In the genomic region with DNA sequence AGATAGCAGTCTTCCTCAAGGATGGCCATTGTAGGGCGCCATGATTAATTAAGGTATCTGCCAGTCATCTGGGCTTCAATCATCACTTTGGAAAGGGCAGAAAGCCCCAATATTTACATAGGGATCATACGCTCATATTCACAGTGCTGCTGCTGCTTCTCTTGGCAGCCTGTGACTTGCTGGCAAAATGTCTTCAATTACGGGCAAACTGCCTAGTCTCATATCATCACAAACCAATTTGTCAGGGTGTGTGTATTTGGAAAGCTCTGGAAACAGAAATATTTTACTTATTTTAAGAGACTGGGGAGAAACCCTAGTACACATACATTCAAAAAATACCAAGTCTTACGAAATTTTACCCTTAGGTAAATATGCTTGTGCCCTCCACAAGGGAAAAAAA, we compare ENCODE assay signal across 16 cellular contexts.
A peak's percentile ranks its signal among the peaks of the same experiment; 100 is the strongest.
DNase-seq lines count a peak whose midpoint lies in the region; ATAC-seq lines count a peak whose summit lies in the region.
"Had no signal": no experiment of that assay in that cellular context is flagged by ENCODE, and none has a peak within 500 bp of the region (broad histone marks: within the 10 kb centered on the region; RNA-seq: fewer than 3 reads in every experiment).

No MANE protein-coding gene starts in this region.

- no peak overlapping the region for H3K4me3 Mint-ChIP-seq in stimulated activated naive CD8-positive, alpha-beta T cell treated with anti-CD3 and anti-CD28 coated beads, Interleukin-15, amount 100 ng/mL, for 72 hours
- H3K4me3 Mint-ChIP-seq in activated T-cell treated with anti-CD3 and anti-CD28 coated beads, Interleukin-2, amount 50 U/mL, for 24 hours, result no peak overlapping the region
- H3K4me3 Mint-ChIP-seq: IgD-negative memory B cell had no signal

- no peaks in the 10 kb centered on the region for H4K20me1 ChIP-seq in GM23248 (ENCODE audit: insufficient read depth)

- H3K27me3 ChIP-seq in GM23248 (replicated peaks; ENCODE audit: insufficient read depth), result no peaks in the 10 kb centered on the region
- H3K27me3 ChIP-seq: BE2C had no signal

- no peaks in the 10 kb centered on the region for H3K36me3 ChIP-seq in GM23248 (ENCODE audit: low read depth)
- H3K36me3 ChIP-seq: BE2C, esophagus squamous epithelium had no signal

- no peak overlapping the region for H3K27ac Mint-ChIP-seq in stimulated activated naive CD8-positive, alpha-beta T cell treated with anti-CD3 and anti-CD28 coated beads, Interleukin-15, amount 100 ng/mL, for 72 hours
- H3K27ac Mint-ChIP-seq in activated T-cell treated with anti-CD3 and anti-CD28 coated beads, Interleukin-2, amount 50 U/mL, for 24 hours, result no peak overlapping the region
- H3K27ac Mint-ChIP-seq: IgD-negative memory B cell had no signal

- no peak for ATAC-seq in stimulated activated naive CD8-positive, alpha-beta T cell treated with anti-CD3 and anti-CD28 coated beads, Interleukin-15, amount 100 ng/mL, for 72 hours
- ATAC-seq in HG02973 (IDR thresholded peaks at IDR 0.05; ENCODE audit: unreplicated experiment), result no peak

- no peaks in the 10 kb centered on the region for H3F3A ChIP-seq in GM23248 (ENCODE audit: insufficient read depth)

- no peaks in the 10 kb centered on the region for H3K9me2 ChIP-seq in GM23248 (ENCODE audit: insufficient read depth)

- H3K27me3 Mint-ChIP-seq in stimulated activated naive CD8-positive, alpha-beta T cell treated with anti-CD3 and anti-CD28 coated beads, Interleukin-15, amount 100 ng/mL, for 72 hours, result peaks cover 11% of the 10 kb centered on the region
- H3K27me3 Mint-ChIP-seq in activated T-cell treated with anti-CD3 and anti-CD28 coated beads, Interleukin-2, amount 50 U/mL, for 24 hours, result peaks cover 3% of the 10 kb centered on the region
- H3K27me3 Mint-ChIP-seq: IgD-negative memory B cell had no signal

- no peaks in the 10 kb centered on the region for H3K9me3 ChIP-seq in GM23248 (ENCODE audit: low read depth)
- H3K9me3 ChIP-seq: BE2C, esophagus squamous epithelium had no signal

- H3K9me3 Mint-ChIP-seq in stimulated activated naive CD8-positive, alpha-beta T cell treated with anti-CD3 and anti-CD28 coated beads, Interleukin-15, amount 100 ng/mL, for 72 hours, result peaks cover 1 to 10% of the 10 kb centered on the region in 2 donors
- no peaks in the 10 kb centered on the region for H3K9me3 Mint-ChIP-seq in activated T-cell treated with anti-CD3 and anti-CD28 coated beads, Interleukin-2, amount 50 U/mL, for 24 hours
- H3K9me3 Mint-ChIP-seq: IgD-negative memory B cell had no signal

- no peak overlapping the region for H3K4me3 ChIP-seq in GM23248
- H3K4me3 ChIP-seq: esophagus squamous epithelium had no signal

- no peak overlapping the region for H3K9ac ChIP-seq in GM23248

- H3K4me1 Mint-ChIP-seq in stimulated activated naive CD8-positive, alpha-beta T cell treated with anti-CD3 and anti-CD28 coated beads, Interleukin-15, amount 100 ng/mL, for 72 hours, result no peaks in the 10 kb centered on the region
- H3K4me1 Mint-ChIP-seq in activated T-cell treated with anti-CD3 and anti-CD28 coated beads, Interleukin-2, amount 50 U/mL, for 24 hours (ENCODE audit: low read depth), result no peaks in the 10 kb centered on the region

- H3K36me3 Mint-ChIP-seq in activated T-cell treated with anti-CD3 and anti-CD28 coated beads, Interleukin-2, amount 50 U/mL, for 24 hours (ENCODE audit: low read depth), result no peaks in the 10 kb centered on the region
- H3K36me3 Mint-ChIP-seq: IgD-negative memory B cell had no signal

- no peak overlapping the region for H3K4me2 ChIP-seq in GM23248 (ENCODE audit: unreplicated experiment)

- no peak overlapping the region for H3K27ac ChIP-seq in GM23248
- H3K27ac ChIP-seq: esophagus squamous epithelium had no signal

- no peaks in the 10 kb centered on the region for H3K4me1 ChIP-seq in GM23248 (ENCODE audit: insufficient read depth)
- H3K4me1 ChIP-seq: BE2C had no signal

- no peaks in the 10 kb centered on the region for H3K79me2 ChIP-seq in GM23248 (ENCODE audit: insufficient read depth)

- H2AFZ ChIP-seq in GM23248, result no peak overlapping the region

- 1 to 7% methylated on average over 4 of the region's 4 CpGs for WGBS in GM23248 (ENCODE audit: low coverage in 1 of 2, low lambda C conversion rate in 2 of 2, missing lambda C conversion rate in 2 of 2), 2 experiments

- DNase-seq in GM23248 (peak; percentile 1), NCI-H69 (lab: John Stamatoyannopoulos, UW) (peak; percentile 22), fibroblast of gingiva (ENCODE audit: low read depth) (peak; percentile 89), mucosa of gallbladder (ENCODE audit: low spot score) (peak; percentile 28), NCI-H187 treated with DMSO at 0.1 percent for 48 hours (lab: John Stamatoyannopoulos, UW) (no peak)
- no peak for DNase-seq in stimulated activated naive CD8-positive, alpha-beta T cell treated with anti-CD3 and anti-CD28 coated beads, Interleukin-15, amount 100 ng/mL, for 72 hours
- DNase-seq in activated T-cell treated with anti-CD3 and anti-CD28 coated beads, Interleukin-2, amount 50 U/mL, for 24 hours, result no peak
- DNase-seq: activated naive CD4-positive, alpha-beta T cell; BE2C; EL; esophagus squamous epithelium; NCI-H1436 treated with DMSO at 0.1 percent for 48 hours; stimulated activated CD4-positive, alpha-beta T cell treated with anti-CD3 and anti-CD28 coated beads, Interleukin-4, amount 100 ng/mL, for 1 hour; stimulated activated naive CD4-positive, alpha-beta T cell had no signal

- in situ Hi-C loops in GM23248 (cut with MboI), result no loop called here

Comparison
In these comparisons a context has a peak if more than half of its experiments do, and no peak if none do; other contexts are left out.
1. DNase-seq: peak in GM23248 (single experiment), NCI-H69 (single experiment), fibroblast of gingiva (single experiment) and mucosa of gallbladder (single experiment); none in stimulated activated naive CD8-positive, alpha-beta T cell treated with anti-CD3 and anti-CD28 coated beads, Interleukin-15, amount 100 ng/mL, for 72 hours (0 of 2), NCI-H187 treated with DMSO at 0.1 percent for 48 hours (single experiment) and activated T-cell treated with anti-CD3 and anti-CD28 coated beads, Interleukin-2, amount 50 U/mL, for 24 hours (single experiment).